Comparison of ENCODE assay signal across 8 cellular contexts in the genomic region with DNA sequence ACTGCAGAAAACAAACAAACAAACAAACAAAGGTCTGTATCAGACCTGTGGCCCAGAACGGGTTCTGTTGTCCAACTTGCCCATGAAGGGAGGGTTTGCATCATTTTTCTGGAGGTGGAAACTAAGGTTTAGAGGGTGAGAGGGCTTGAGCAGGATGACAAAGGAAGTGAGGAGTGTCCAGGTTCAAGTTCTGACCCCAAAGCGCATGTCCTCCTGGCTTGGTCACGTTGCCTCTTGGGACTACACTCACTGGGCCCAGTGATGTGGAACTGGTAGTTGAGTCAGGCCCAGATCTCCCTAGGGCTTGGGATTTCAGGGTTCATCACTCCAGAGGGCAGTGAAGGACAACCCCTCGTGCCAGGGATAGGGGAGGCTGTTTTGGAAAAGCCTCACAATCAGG. TPM values are rescaled to one million over a fixed set of nuclear protein-coding genes. Genes with fewer than 3 reads are reported as not detected.
DNase-seq lines count a peak whose midpoint lies in the region; ATAC-seq and TF ChIP-seq lines count a peak whose summit lies in the region.

No MANE protein-coding gene starts in this region.

- 60 to 78% (median 74%) methylated on average over 4 of the region's 4 CpGs for WGBS in psoas muscle, 3 donors

- intact Hi-C loops in Panc1 (cut with micrococcal nuclease; ENCODE audit: unreplicated experiment) (no loop called here), psoas muscle (cut with DNase I) (no loop called here)

- TF ChIP-seq CTCF in Panc1 (IDR thresholded peaks at IDR 0.05) = no peak
- TF ChIP-seq CTCF in psoas muscle (IDR thresholded peaks at IDR 0.05) = no peak

- ATAC-seq in Panc1 (no peak), psoas muscle (no peak), HG02973 (IDR thresholded peaks at IDR 0.05; ENCODE audit: unreplicated experiment) (no peak)

- CTCF ChIA-PET in Panc1 (lab: Charles Lee) = no interaction called here

- H3K27ac ChIP-seq in Panc1 (ENCODE audit: low read length) (peak overlapping the region; percentile 98), epithelial cell of prostate (peak overlapping the region; percentile 100), psoas muscle (peak overlapping the region; percentile 100)

- in situ Hi-C loops in Caki2 (cut with HindIII; ENCODE audit: low pct_unique_long_range_greater_than_20kb, low sequenced_read_pairs) (no loop called here), Panc1 (cut with HindIII; ENCODE audit: low pct_unique_long_range_greater_than_20kb, low sequenced_read_pairs) (no loop called here)

- H3K4me1 ChIP-seq in Panc1 (ENCODE audit: control insufficient read depth, insufficient read depth, low read length) = peaks cover 53% of the 10 kb centered on the region
- H3K4me1 ChIP-seq in psoas muscle = peaks cover 57% of the 10 kb centered on the region

- peak; percentile 74 for DNase-seq in Caki2 (ENCODE audit: low read depth)
- no peak for DNase-seq in Panc1 (ENCODE audit: low read depth, low spot score)
- DNase-seq in epithelial cell of prostate (ENCODE audit: low read depth, low spot score) = no peak
- DNase-seq in psoas muscle = no peak
- no peak for DNase-seq in NCI-H524 (lab: John Stamatoyannopoulos, UW)
- DNase-seq in NCI-H82 (lab: John Stamatoyannopoulos, UW) = no peak
- no peak for DNase-seq in NCI-H1694 (lab: John Stamatoyannopoulos, UW)

- no peaks in the 10 kb centered on the region for H3K27me3 ChIP-seq in Panc1 (ENCODE audit: control insufficient read depth, insufficient read depth, low read length)
- no peaks in the 10 kb centered on the region for H3K27me3 ChIP-seq in psoas muscle (ENCODE audit: insufficient read depth in 3 of 3, low read length in 2 of 3)

- no TSS peak for BruUV-seq in Panc1 (replicated peaks; lab: Mats Ljungman, UMichigan)

- POLR2A ChIA-PET in Panc1 (lab: Charles Lee) = interaction anchor here (0.7 kb wide), 1 partner anchor 17 kb away, joined by 3 read pairs; no protein-coding TSS in a partner anchor

- H3K9me3 ChIP-seq in Panc1 (ENCODE audit: control insufficient read depth, insufficient read depth, low read depth, low read length) (no peaks in the 10 kb centered on the region), psoas muscle (no peaks in the 10 kb centered on the region)

- 0 out of 2 replicates have a peak, but pooled peaks cover 2% of the 10 kb centered on the region for H3K36me3 ChIP-seq in Panc1 (ENCODE audit: control insufficient read depth, insufficient read depth, low read length)
- H3K36me3 ChIP-seq in psoas muscle (ENCODE audit: insufficient read depth in 1 of 2, low read depth in 1 of 2) = no peaks in the 10 kb centered on the region

- H3K4me3 ChIP-seq in Panc1 (ENCODE audit: low read depth in 2 of 2, low read length in 2 of 2) = peak overlapping the region; percentile 64 to 72
- peak overlapping the region; percentile 88 for H3K4me3 ChIP-seq in psoas muscle

RNA-seq across cellular contexts. Expression of a gene that starts 1.8 kb away (rescaled TPM):
- total RNA-seq in Caki2 (2014; rRNA removed; shearing (Covaris generic); ENCODE audit: low replicate concordance) = 33.9 and 59.6 TPM in 2 replicates
- total RNA-seq in Panc1 (2021; ENCODE audit: unreplicated experiment) (230 TPM), psoas muscle (10 to 100 TPM; 16.1 to 43.0 (median 31.1) TPM)
- polyA plus RNA-seq in Panc1 (2012; ENCODE audit: insufficient read length) = 434 TPM
- polyA plus RNA-seq in psoas muscle = 10 to 100 TPM in 2 of 3 donors, 1 to 10 TPM in 1; 6.2 to 19.2 (median 17.7) TPM
